ENCODE assay signal across 1 cellular context in genomic region chr19:48283908-48284307, GRCh38.
TF ChIP-seq lines count a peak whose summit lies in the region.

No MANE protein-coding gene starts in this region.

TF ChIP-seq in IMR-90, 13 proteins besides CTCF, POLR2A, EP300 and RAD21:
- TF ChIP-seq FOS (IDR thresholded peaks at IDR 0.05; ENCODE audit: low read depth, low read length) (0 out of 2 replicates have a peak, but pooled peaks have one; percentile 36), CEBPB (IDR thresholded peaks at IDR 0.05; ENCODE audit: low read depth, low read length) (peak; percentile 77), MAFK (IDR thresholded peaks at IDR 0.05; ENCODE audit: low read depth, low read length) (no peak)
